19 cellular contexts compared by ENCODE assay signal in genomic region chr15:92633418-92633817, GRCh38. TPM values are rescaled to one million over a fixed set of nuclear protein-coding genes. Genes with fewer than 3 reads are reported as not detected.
A peak's percentile ranks its signal among the peaks of the same experiment; 100 is the strongest.
DNase-seq lines count a peak whose midpoint lies in the region; ATAC-seq and TF ChIP-seq lines count a peak whose summit lies in the region.
"Had no signal": no experiment of that assay in that cellular context is flagged by ENCODE, and none has a peak within 500 bp of the region (broad histone marks: within the 10 kb centered on the region; RNA-seq: fewer than 3 reads in every experiment).

No MANE protein-coding gene starts in this region.

- H3K4me3 ChIP-seq in BLaER1 (no peak overlapping the region), smooth muscle cell (no peak overlapping the region)
- H3K4me3 ChIP-seq: HAP-1, SJSA1 had no signal

- H3F3A ChIP-seq in smooth muscle cell (ENCODE audit: low read depth): no peaks in the 10 kb centered on the region

- H3K9ac ChIP-seq in BLaER1: no peak overlapping the region
- no peak overlapping the region for H3K9ac ChIP-seq in smooth muscle cell (ENCODE audit: low read depth)

- peak; percentile 65 for ATAC-seq in left ventricle myocardium superior
- ATAC-seq in HG03139 (IDR thresholded peaks at IDR 0.05; ENCODE audit: unreplicated experiment): no peak
- ATAC-seq in HG03571 (IDR thresholded peaks at IDR 0.05; ENCODE audit: unreplicated experiment): no peak

- H3K79me2 ChIP-seq in smooth muscle cell (ENCODE audit: low read depth): no peaks in the 10 kb centered on the region

- peak; percentile 51 for DNase-seq in left ventricle myocardium superior
- no peak for DNase-seq in smooth muscle cell (lab: John Stamatoyannopoulos, UW; ENCODE audit: unreplicated experiment)
- no peak for DNase-seq in SW 1271 (lab: John Stamatoyannopoulos, UW)
- DNase-seq: CD4-positive, CD25-positive, alpha-beta regulatory T cell; DMS79; KG1; NCI-H1092; NCI-H1436; NCI-H187 treated with DMSO at 0.1 percent for 48 hours; NCI-H2227 treated with DMSO at 0.1 percent for 48 hours; NCI-H510A; NCI-H748 treated with DMSO at 0.1 percent for 48 hours; NK-92 treated with Interleukin-12 subunit alpha and Interleukin-12 subunit beta, amount 100 ng/mL, for 24 hours had no signal

- H3K9me3 ChIP-seq in BLaER1 (no peaks in the 10 kb centered on the region), smooth muscle cell (replicated peaks; ENCODE audit: low read depth) (no peaks in the 10 kb centered on the region)
- H3K9me3 ChIP-seq: HAP-1, SJSA1 had no signal

- intact Hi-C loops in left ventricle myocardium superior (cut with micrococcal nuclease): no loop called here

- peak overlapping the region; percentile 76 for H3K4me2 ChIP-seq in BLaER1
- peak overlapping the region; percentile 22 for H3K4me2 ChIP-seq in smooth muscle cell

- 86% methylated on average over 6 of the region's 6 CpGs for WGBS in smooth muscle cell (ENCODE audit: low lambda C conversion rate)

- H3K27ac ChIP-seq in BLaER1 (no peak overlapping the region), VCaP (peak overlapping the region; percentile 100), smooth muscle cell (ENCODE audit: low read depth) (no peak overlapping the region)
- H3K27ac ChIP-seq: SJSA1 had no signal

- H4K20me1 ChIP-seq in BLaER1 (no peaks in the 10 kb centered on the region), smooth muscle cell (ENCODE audit: low read depth) (no peaks in the 10 kb centered on the region)

- H2AFZ ChIP-seq in smooth muscle cell (ENCODE audit: low read depth): no peak overlapping the region

- no peak for TF ChIP-seq CTCF in VCaP (conservative IDR thresholded peaks at IDR 0.05)
- no peak for TF ChIP-seq CTCF in smooth muscle cell (IDR thresholded peaks at IDR 0.05; ENCODE audit: borderline replicate concordance, insufficient read depth, poor library complexity, severe bottlenecking)

- H3K4me1 ChIP-seq in BLaER1 (peaks cover 80% of the 10 kb centered on the region), smooth muscle cell (ENCODE audit: low read depth) (peaks cover 15% of the 10 kb centered on the region)
- H3K4me1 ChIP-seq: SJSA1 had no signal

- H3K27me3 ChIP-seq in BLaER1 (no peaks in the 10 kb centered on the region), smooth muscle cell (ENCODE audit: low read depth) (no peaks in the 10 kb centered on the region)
- H3K27me3 ChIP-seq: SJSA1 had no signal

- H3K36me3 ChIP-seq in BLaER1 (no peaks in the 10 kb centered on the region), smooth muscle cell (ENCODE audit: low read depth) (no peaks in the 10 kb centered on the region)
- H3K36me3 ChIP-seq: HAP-1, SJSA1 had no signal

RNA-seq across cellular contexts. Expression of gene FAM174B, which starts 22.2 kb away (rescaled TPM):
- total RNA-seq in left ventricle myocardium superior: 12.6 TPM
- 2.1 and 4.4 TPM in 2 replicates for total RNA-seq in smooth muscle cell
- 2.0 and 4.6 TPM in 2 replicates for polyA plus RNA-seq in smooth muscle cell
